1 cellular context compared by ENCODE assay signal in the genomic region with DNA sequence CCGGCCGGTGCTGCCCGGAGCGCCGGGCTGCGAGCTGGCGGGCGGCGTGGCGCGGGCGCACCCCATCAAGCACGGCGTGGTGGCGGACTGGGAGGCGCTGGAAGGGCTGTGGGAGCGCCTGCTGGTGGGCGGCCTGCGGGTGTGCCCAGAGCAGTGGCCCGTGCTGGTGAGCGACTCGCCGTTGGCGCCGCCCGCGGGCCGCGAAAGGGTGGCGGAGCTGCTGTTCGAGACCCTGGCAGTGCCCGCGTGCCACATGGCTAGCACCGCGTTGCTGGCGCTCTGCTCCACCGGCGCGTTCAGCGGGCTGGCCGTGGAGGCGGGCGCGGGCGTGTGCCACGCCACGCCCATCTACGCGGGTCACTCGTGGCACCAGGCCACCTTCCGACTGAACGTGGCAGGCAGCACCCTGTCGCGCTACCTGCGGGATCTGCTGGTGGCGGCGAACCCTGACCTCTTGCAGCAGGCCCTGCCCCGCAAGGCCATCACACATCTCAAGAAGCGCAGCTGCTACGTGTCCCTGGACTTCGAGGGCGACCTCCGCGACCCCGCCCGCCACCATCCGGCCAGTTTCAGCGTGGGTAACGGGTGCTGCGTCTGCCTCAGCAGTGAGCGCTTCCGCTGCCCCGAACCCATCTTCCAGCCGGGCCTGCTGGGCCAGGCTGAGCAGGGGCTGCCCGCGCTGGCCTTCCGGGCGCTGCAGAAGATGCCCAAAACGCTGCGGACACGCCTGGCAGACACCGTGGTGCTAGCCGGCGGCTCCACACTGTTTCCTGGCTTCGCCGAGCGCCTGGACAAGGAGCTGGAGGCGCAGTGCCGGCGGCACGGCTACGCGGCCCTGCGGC.
TF ChIP-seq lines count a peak whose summit lies in the region.

No MANE protein-coding gene starts in this region.

TF ChIP-seq in WTC11, 78 proteins besides CTCF, POLR2A, EP300 and RAD21 (continued from another document and continues in another):
- TF ChIP-seq, protein P1, sequence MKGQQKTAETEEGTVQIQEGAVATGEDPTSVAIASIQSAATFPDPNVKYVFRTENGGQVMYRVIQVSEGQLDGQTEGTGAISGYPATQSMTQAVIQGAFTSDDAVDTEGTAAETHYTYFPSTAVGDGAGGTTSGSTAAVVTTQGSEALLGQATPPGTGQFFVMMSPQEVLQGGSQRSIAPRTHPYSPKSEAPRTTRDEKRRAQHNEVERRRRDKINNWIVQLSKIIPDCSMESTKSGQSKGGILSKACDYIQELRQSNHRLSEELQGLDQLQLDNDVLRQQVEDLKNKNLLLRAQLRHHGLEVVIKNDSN (CRISPR knock-in tag; IDR thresholded peaks at IDR 0.05) = peak; percentile 62; the same call in 1 of the 2 replicates
- TF ChIP-seq JUN (CRISPR knock-in tag; IDR thresholded peaks at IDR 0.05) (0 out of 2 replicates have a peak, but pooled peaks have one; percentile 75), OVOL2 (CRISPR knock-in tag; IDR thresholded peaks at IDR 0.05; ENCODE audit: borderline replicate concordance) (no peak), NR3C1 (CRISPR knock-in tag; conservative IDR thresholded peaks at IDR 0.05; ENCODE audit: low read depth) (no peak), MXD4 (CRISPR knock-in tag; IDR thresholded peaks at IDR 0.05; ENCODE audit: borderline replicate concordance) (no peak), FOXP1 (CRISPR knock-in tag; IDR thresholded peaks at IDR 0.05; ENCODE audit: borderline replicate concordance) (0 out of 2 replicates have a peak, but pooled peaks have one; percentile 44), ZNF121 (CRISPR knock-in tag; IDR thresholded peaks at IDR 0.05) (peak; percentile 93), CREB1 (CRISPR knock-in tag; IDR thresholded peaks at IDR 0.05) (0 out of 2 replicates have a peak, but pooled peaks have one; percentile 42), ZNF416 (CRISPR knock-in tag; IDR thresholded peaks at IDR 0.05) (no peak), FOXK1 (CRISPR knock-in tag; IDR thresholded peaks at IDR 0.05) (no peak), NFE2L1 (CRISPR knock-in tag; IDR thresholded peaks at IDR 0.05) (peak; percentile 54; the same call in 1 of the 2 replicates), EMX1 (CRISPR knock-in tag; IDR thresholded peaks at IDR 0.05) (0 out of 2 replicates have a peak, but pooled peaks have one; percentile 16), TP53 (CRISPR knock-in tag; IDR thresholded peaks at IDR 0.05) (peak; percentile 52), TEAD1 (CRISPR knock-in tag; IDR thresholded peaks at IDR 0.05) (0 out of 2 replicates have a peak, but pooled peaks have one; percentile 9), TEAD4 (CRISPR knock-in tag; IDR thresholded peaks at IDR 0.05) (no peak), SMAD3 (CRISPR knock-in tag; IDR thresholded peaks at IDR 0.05; ENCODE audit: borderline replicate concordance) (peak; percentile 30; the same call in 1 of the 2 replicates), ZNF232 (CRISPR knock-in tag; IDR thresholded peaks at IDR 0.05) (no peak)
- TF ChIP-seq, protein P2, sequence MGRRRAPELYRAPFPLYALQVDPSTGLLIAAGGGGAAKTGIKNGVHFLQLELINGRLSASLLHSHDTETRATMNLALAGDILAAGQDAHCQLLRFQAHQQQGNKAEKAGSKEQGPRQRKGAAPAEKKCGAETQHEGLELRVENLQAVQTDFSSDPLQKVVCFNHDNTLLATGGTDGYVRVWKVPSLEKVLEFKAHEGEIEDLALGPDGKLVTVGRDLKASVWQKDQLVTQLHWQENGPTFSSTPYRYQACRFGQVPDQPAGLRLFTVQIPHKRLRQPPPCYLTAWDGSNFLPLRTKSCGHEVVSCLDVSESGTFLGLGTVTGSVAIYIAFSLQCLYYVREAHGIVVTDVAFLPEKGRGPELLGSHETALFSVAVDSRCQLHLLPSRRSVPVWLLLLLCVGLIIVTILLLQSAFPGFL (CRISPR knock-in tag; IDR thresholded peaks at IDR 0.05; ENCODE audit: borderline replicate concordance) = no peak
- TF ChIP-seq, protein P3, sequence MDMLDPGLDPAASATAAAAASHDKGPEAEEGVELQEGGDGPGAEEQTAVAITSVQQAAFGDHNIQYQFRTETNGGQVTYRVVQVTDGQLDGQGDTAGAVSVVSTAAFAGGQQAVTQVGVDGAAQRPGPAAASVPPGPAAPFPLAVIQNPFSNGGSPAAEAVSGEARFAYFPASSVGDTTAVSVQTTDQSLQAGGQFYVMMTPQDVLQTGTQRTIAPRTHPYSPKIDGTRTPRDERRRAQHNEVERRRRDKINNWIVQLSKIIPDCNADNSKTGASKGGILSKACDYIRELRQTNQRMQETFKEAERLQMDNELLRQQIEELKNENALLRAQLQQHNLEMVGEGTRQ (CRISPR knock-in tag; IDR thresholded peaks at IDR 0.05) = no peak; the same call in 1 of the 2 replicates
- TF ChIP-seq, protein P4, sequence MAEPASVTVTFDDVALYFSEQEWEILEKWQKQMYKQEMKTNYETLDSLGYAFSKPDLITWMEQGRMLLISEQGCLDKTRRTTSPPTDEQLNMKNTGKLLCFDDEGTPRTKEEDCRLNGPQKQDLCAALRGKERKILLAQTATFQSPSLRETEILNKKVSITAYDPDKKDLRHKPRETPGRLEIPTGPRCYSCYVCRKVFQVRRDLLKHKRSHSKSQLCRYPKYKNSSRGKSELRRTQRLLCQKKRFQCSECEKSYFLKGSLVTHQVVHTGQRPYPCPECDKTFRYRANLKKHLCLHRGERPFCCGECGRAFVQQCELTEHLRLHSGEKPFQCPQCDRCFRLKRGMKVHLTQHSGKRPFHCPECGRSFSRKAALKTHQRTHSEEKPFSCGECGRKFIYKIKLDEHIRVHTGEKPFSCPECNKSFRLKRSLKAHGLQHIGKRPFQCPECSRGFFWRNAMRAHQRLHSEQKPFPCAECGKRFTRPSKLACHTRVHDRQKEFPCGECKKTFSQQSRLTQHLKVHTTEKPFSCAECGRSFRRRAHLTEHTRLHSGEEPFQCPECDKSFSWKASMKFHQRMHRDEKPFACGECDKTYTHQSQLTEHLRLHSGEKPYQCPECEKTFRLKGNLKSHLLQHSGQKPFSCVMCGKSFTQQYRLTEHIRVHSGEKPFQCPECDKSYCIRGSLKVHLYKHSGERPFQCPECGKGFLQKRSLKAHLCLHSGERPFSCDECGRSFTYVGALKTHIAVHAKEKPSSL (CRISPR knock-in tag; conservative IDR thresholded peaks at IDR 0.05) = no peak
- TF ChIP-seq, protein P5, sequence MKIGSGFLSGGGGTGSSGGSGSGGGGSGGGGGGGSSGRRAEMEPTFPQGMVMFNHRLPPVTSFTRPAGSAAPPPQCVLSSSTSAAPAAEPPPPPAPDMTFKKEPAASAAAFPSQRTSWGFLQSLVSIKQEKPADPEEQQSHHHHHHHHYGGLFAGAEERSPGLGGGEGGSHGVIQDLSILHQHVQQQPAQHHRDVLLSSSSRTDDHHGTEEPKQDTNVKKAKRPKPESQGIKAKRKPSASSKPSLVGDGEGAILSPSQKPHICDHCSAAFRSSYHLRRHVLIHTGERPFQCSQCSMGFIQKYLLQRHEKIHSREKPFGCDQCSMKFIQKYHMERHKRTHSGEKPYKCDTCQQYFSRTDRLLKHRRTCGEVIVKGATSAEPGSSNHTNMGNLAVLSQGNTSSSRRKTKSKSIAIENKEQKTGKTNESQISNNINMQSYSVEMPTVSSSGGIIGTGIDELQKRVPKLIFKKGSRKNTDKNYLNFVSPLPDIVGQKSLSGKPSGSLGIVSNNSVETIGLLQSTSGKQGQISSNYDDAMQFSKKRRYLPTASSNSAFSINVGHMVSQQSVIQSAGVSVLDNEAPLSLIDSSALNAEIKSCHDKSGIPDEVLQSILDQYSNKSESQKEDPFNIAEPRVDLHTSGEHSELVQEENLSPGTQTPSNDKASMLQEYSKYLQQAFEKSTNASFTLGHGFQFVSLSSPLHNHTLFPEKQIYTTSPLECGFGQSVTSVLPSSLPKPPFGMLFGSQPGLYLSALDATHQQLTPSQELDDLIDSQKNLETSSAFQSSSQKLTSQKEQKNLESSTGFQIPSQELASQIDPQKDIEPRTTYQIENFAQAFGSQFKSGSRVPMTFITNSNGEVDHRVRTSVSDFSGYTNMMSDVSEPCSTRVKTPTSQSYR (CRISPR knock-in tag; IDR thresholded peaks at IDR 0.05) = peak; percentile 12; the same call in 1 of the 2 replicates
- TF ChIP-seq, protein P6, sequence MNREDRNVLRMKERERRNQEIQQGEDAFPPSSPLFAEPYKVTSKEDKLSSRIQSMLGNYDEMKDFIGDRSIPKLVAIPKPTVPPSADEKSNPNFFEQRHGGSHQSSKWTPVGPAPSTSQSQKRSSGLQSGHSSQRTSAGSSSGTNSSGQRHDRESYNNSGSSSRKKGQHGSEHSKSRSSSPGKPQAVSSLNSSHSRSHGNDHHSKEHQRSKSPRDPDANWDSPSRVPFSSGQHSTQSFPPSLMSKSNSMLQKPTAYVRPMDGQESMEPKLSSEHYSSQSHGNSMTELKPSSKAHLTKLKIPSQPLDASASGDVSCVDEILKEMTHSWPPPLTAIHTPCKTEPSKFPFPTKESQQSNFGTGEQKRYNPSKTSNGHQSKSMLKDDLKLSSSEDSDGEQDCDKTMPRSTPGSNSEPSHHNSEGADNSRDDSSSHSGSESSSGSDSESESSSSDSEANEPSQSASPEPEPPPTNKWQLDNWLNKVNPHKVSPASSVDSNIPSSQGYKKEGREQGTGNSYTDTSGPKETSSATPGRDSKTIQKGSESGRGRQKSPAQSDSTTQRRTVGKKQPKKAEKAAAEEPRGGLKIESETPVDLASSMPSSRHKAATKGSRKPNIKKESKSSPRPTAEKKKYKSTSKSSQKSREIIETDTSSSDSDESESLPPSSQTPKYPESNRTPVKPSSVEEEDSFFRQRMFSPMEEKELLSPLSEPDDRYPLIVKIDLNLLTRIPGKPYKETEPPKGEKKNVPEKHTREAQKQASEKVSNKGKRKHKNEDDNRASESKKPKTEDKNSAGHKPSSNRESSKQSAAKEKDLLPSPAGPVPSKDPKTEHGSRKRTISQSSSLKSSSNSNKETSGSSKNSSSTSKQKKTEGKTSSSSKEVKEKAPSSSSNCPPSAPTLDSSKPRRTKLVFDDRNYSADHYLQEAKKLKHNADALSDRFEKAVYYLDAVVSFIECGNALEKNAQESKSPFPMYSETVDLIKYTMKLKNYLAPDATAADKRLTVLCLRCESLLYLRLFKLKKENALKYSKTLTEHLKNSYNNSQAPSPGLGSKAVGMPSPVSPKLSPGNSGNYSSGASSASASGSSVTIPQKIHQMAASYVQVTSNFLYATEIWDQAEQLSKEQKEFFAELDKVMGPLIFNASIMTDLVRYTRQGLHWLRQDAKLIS (CRISPR knock-in tag; IDR thresholded peaks at IDR 0.05; ENCODE audit: borderline replicate concordance) = peak; percentile 81; the same call in 1 of the 2 replicates
- TF ChIP-seq, protein P7, sequence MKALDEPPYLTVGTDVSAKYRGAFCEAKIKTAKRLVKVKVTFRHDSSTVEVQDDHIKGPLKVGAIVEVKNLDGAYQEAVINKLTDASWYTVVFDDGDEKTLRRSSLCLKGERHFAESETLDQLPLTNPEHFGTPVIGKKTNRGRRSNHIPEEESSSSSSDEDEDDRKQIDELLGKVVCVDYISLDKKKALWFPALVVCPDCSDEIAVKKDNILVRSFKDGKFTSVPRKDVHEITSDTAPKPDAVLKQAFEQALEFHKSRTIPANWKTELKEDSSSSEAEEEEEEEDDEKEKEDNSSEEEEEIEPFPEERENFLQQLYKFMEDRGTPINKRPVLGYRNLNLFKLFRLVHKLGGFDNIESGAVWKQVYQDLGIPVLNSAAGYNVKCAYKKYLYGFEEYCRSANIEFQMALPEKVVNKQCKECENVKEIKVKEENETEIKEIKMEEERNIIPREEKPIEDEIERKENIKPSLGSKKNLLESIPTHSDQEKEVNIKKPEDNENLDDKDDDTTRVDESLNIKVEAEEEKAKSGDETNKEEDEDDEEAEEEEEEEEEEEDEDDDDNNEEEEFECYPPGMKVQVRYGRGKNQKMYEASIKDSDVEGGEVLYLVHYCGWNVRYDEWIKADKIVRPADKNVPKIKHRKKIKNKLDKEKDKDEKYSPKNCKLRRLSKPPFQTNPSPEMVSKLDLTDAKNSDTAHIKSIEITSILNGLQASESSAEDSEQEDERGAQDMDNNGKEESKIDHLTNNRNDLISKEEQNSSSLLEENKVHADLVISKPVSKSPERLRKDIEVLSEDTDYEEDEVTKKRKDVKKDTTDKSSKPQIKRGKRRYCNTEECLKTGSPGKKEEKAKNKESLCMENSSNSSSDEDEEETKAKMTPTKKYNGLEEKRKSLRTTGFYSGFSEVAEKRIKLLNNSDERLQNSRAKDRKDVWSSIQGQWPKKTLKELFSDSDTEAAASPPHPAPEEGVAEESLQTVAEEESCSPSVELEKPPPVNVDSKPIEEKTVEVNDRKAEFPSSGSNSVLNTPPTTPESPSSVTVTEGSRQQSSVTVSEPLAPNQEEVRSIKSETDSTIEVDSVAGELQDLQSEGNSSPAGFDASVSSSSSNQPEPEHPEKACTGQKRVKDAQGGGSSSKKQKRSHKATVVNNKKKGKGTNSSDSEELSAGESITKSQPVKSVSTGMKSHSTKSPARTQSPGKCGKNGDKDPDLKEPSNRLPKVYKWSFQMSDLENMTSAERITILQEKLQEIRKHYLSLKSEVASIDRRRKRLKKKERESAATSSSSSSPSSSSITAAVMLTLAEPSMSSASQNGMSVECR (CRISPR knock-in tag; IDR thresholded peaks at IDR 0.05; ENCODE audit: borderline replicate concordance) = peak; percentile 70
- TF ChIP-seq, protein P8, sequence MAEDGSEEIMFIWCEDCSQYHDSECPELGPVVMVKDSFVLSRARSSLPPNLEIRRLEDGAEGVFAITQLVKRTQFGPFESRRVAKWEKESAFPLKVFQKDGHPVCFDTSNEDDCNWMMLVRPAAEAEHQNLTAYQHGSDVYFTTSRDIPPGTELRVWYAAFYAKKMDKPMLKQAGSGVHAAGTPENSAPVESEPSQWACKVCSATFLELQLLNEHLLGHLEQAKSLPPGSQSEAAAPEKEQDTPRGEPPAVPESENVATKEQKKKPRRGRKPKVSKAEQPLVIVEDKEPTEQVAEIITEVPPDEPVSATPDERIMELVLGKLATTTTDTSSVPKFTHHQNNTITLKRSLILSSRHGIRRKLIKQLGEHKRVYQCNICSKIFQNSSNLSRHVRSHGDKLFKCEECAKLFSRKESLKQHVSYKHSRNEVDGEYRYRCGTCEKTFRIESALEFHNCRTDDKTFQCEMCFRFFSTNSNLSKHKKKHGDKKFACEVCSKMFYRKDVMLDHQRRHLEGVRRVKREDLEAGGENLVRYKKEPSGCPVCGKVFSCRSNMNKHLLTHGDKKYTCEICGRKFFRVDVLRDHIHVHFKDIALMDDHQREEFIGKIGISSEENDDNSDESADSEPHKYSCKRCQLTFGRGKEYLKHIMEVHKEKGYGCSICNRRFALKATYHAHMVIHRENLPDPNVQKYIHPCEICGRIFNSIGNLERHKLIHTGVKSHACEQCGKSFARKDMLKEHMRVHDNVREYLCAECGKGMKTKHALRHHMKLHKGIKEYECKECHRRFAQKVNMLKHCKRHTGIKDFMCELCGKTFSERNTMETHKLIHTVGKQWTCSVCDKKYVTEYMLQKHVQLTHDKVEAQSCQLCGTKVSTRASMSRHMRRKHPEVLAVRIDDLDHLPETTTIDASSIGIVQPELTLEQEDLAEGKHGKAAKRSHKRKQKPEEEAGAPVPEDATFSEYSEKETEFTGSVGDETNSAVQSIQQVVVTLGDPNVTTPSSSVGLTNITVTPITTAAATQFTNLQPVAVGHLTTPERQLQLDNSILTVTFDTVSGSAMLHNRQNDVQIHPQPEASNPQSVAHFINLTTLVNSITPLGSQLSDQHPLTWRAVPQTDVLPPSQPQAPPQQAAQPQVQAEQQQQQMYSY (CRISPR knock-in tag; IDR thresholded peaks at IDR 0.05) = no peak
- TF ChIP-seq, protein P9, sequence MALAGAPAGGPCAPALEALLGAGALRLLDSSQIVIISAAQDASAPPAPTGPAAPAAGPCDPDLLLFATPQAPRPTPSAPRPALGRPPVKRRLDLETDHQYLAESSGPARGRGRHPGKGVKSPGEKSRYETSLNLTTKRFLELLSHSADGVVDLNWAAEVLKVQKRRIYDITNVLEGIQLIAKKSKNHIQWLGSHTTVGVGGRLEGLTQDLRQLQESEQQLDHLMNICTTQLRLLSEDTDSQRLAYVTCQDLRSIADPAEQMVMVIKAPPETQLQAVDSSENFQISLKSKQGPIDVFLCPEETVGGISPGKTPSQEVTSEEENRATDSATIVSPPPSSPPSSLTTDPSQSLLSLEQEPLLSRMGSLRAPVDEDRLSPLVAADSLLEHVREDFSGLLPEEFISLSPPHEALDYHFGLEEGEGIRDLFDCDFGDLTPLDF (CRISPR knock-in tag; IDR thresholded peaks at IDR 0.05) = 0 out of 2 replicates have a peak, but pooled peaks have one; percentile 42
- TF ChIP-seq, protein P10, sequence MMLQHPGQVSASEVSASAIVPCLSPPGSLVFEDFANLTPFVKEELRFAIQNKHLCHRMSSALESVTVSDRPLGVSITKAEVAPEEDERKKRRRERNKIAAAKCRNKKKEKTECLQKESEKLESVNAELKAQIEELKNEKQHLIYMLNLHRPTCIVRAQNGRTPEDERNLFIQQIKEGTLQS (CRISPR knock-in tag; conservative IDR thresholded peaks at IDR 0.05) = no peak
